ENCODE assay signal across 37 cellular contexts in genomic region chr14:71994416-71994815, GRCh38.
DNase-seq lines count a peak whose midpoint lies in the region; ATAC-seq, FAIRE-seq and TF ChIP-seq lines count a peak whose summit lies in the region.
"Had no signal": no experiment of that assay in that cellular context is flagged by ENCODE, and none has a peak within 500 bp of the region (broad histone marks: within the 10 kb centered on the region; RNA-seq: fewer than 3 reads in every experiment).

No MANE protein-coding gene starts in this region.

- in situ Hi-C loops in HepG2 (cut with HindIII; ENCODE audit: extremely low pct_ligation_motif_present, low pct_unique_long_range_greater_than_20kb), result no loop called here

- FAIRE-seq in HepG2 (lab: Jason Lieb, UNC), result no peak
- FAIRE-seq in GM12892 (lab: Jason Lieb, UNC), result peak; percentile 68
- FAIRE-seq: A204.1, A549, D721Med had no signal

- no peaks in the 10 kb centered on the region for H3K79me2 ChIP-seq in HepG2 (ENCODE audit: insufficient read depth, low read length)

- no peaks in the 10 kb centered on the region for H3K9me3 ChIP-seq in right cardiac atrium (ENCODE audit: control insufficient read depth, low read length)
- no peaks in the 10 kb centered on the region for H3K9me3 ChIP-seq in HepG2 (ENCODE audit: low read length)
- H3K9me3 ChIP-seq in right lobe of liver, result no peaks in the 10 kb centered on the region
- no peaks in the 10 kb centered on the region for H3K9me3 ChIP-seq in esophagus muscularis mucosa
- H3K9me3 ChIP-seq: A549, BE2C, BLaER1, Caco-2 had no signal

- WGBS in right cardiac atrium, result 80% methylated on average over 5 of the region's 5 CpGs
- WGBS in HepG2 (ENCODE audit: low lambda C conversion rate), result 30% methylated on average over 5 of the region's 5 CpGs
- WGBS in right lobe of liver (ENCODE audit: insufficient coverage, low coverage, low lambda C conversion rate, missing lambda C conversion rate), result 44% methylated on average over 5 of the region's 5 CpGs
- 78% methylated on average over 5 of the region's 5 CpGs for WGBS in esophagus muscularis mucosa

- intact Hi-C loops in right cardiac atrium (cut with DNase I) (no loop called here), Right ventricle myocardium inferior (cut with DNase I) (no loop called here), HepG2 (cut with micrococcal nuclease; ENCODE audit: unreplicated experiment) (no loop called here), right lobe of liver (cut with DNase I) (no loop called here), esophagus muscularis mucosa (cut with DNase I) (no loop called here)
- intact Hi-C loops in activated CD4-positive, alpha-beta memory T cell treated with anti-CD3 and anti-CD28 coated beads for 36 hours (cut with micrococcal nuclease), result no loop called here

- H3K27me3 ChIP-seq in right cardiac atrium (ENCODE audit: control insufficient read depth, insufficient read depth), result no peaks in the 10 kb centered on the region
- H3K27me3 ChIP-seq in HepG2 (ENCODE audit: control insufficient read depth in 1 of 2, insufficient read depth in 2 of 2, low read length in 2 of 2), result peaks cover 0 to 3% of the 10 kb centered on the region in 2 experiments; a peak in 2 of 5 replicates
- no peaks in the 10 kb centered on the region for H3K27me3 ChIP-seq in right lobe of liver
- H3K27me3 ChIP-seq in esophagus muscularis mucosa, result no peaks in the 10 kb centered on the region
- H3K27me3 ChIP-seq: BE2C; BLaER1; BLaER1 treated with 17β-estradiol and CSF1 and Interleukin-3, amounts not matched to agents 10 nM and 100 nM had no signal

- POLR2A ChIA-PET in HepG2 (lab: Yijun Ruan, JAX), result no interaction called here
- POLR2A ChIA-PET in activated CD4-positive, alpha-beta memory T cell treated with anti-CD3 and anti-CD28 coated beads for 36 hours (lab: Charles Lee), result no interaction called here

- peaks cover 3% of the 10 kb centered on the region for H3K27me3 Mint-ChIP-seq in activated CD4-positive, alpha-beta memory T cell treated with anti-CD3 and anti-CD28 coated beads for 36 hours

- no peak overlapping the region for H3K27ac Mint-ChIP-seq in activated CD4-positive, alpha-beta memory T cell treated with anti-CD3 and anti-CD28 coated beads for 36 hours
- H3K27ac Mint-ChIP-seq: B cell; CD14-positive monocyte; CD4-positive, alpha-beta memory T cell; CD4-positive, alpha-beta T cell; CD4-positive, CD25-positive, alpha-beta regulatory T cell; CD8-positive, alpha-beta memory T cell; CD8-positive, alpha-beta T cell had no signal

- no peaks in the 10 kb centered on the region for H3K4me1 Mint-ChIP-seq in activated CD4-positive, alpha-beta memory T cell treated with anti-CD3 and anti-CD28 coated beads for 36 hours (ENCODE audit: low read depth)
- H3K4me1 Mint-ChIP-seq: B cell; CD14-positive monocyte; CD4-positive, alpha-beta memory T cell; CD4-positive, CD25-positive, alpha-beta regulatory T cell; CD8-positive, alpha-beta memory T cell had no signal

- BruUV-seq in HepG2 (replicated peaks; lab: Mats Ljungman, UMichigan), result no TSS peak

- TF ChIP-seq EP300 in HepG2 (IDR thresholded peaks at IDR 0.05; ENCODE audit: low read depth in 2 of 2, low read length in 2 of 2) (no peak), HepG2 (CRISPR knock-in tag; IDR thresholded peaks at IDR 0.05; ENCODE audit: borderline replicate concordance) (no peak), esophagus muscularis mucosa (IDR thresholded peaks at IDR 0.05) (no peak)

- no peak for TF ChIP-seq POLR2A in HepG2 (IDR thresholded peaks at IDR 0.05; ENCODE audit: insufficient read depth in 1 of 2, low read depth in 2 of 2, low read length in 2 of 2)
- no peak for TF ChIP-seq POLR2A in right lobe of liver (IDR thresholded peaks at IDR 0.05)
- TF ChIP-seq POLR2A in GM12892 (IDR thresholded peaks at IDR 0.05; ENCODE audit: low read depth, low read length), result no peak
- TF ChIP-seq POLR2A in esophagus muscularis mucosa (IDR thresholded peaks at IDR 0.05; ENCODE audit: low read depth), result no peak

- H3K4me3 Mint-ChIP-seq in activated CD4-positive, alpha-beta memory T cell treated with anti-CD3 and anti-CD28 coated beads for 36 hours, result no peak overlapping the region
- H3K4me3 Mint-ChIP-seq: B cell; CD14-positive monocyte; CD4-positive, alpha-beta memory T cell; CD4-positive, alpha-beta T cell; CD4-positive, CD25-positive, alpha-beta regulatory T cell; CD8-positive, alpha-beta memory T cell; CD8-positive, alpha-beta T cell had no signal

- H3K9me3 Mint-ChIP-seq in activated CD4-positive, alpha-beta memory T cell treated with anti-CD3 and anti-CD28 coated beads for 36 hours, result no peaks in the 10 kb centered on the region
- H3K9me3 Mint-ChIP-seq: CD4-positive, alpha-beta T cell; CD8-positive, alpha-beta T cell had no signal

- H3K4me1 ChIP-seq in right cardiac atrium (ENCODE audit: control insufficient read depth, insufficient read depth, low read length) (peaks cover 2% of the 10 kb centered on the region), HepG2 (ENCODE audit: insufficient read depth, low read length) (no peaks in the 10 kb centered on the region), right lobe of liver (no peaks in the 10 kb centered on the region), esophagus muscularis mucosa (no peaks in the 10 kb centered on the region)
- H3K4me1 ChIP-seq: A549, BE2C, BLaER1, Caco-2 had no signal

- TF ChIP-seq RAD21 in HepG2 (CRISPR knock-in tag; IDR thresholded peaks at IDR 0.05), result no peak

- no peaks in the 10 kb centered on the region for H3K36me3 ChIP-seq in HepG2 (replicated peaks in 1 of 2; ENCODE audit: control insufficient read depth in 1 of 2, insufficient read depth in 2 of 2, low read length in 2 of 2)
- H3K36me3 ChIP-seq in right lobe of liver, result no peaks in the 10 kb centered on the region
- H3K36me3 ChIP-seq in esophagus muscularis mucosa, result no peaks in the 10 kb centered on the region
- H3K36me3 ChIP-seq: BE2C; BLaER1; BLaER1 treated with 17β-estradiol and CSF1 and Interleukin-3, amounts not matched to agents 10 nM and 100 nM had no signal

- DNase-seq in right cardiac atrium (no peak), Right ventricle myocardium inferior (ENCODE audit: missing footprints) (no peak), HepG2 (ENCODE audit: low spot score) (no peak), right lobe of liver (no peak), GM12892 (ENCODE audit: insufficient read length) (no peak), esophagus muscularis mucosa (ENCODE audit: extremely low spot score) (peak; percentile 60), NCI-H146 treated with DMSO at 0.1 percent for 48 hours (lab: John Stamatoyannopoulos, UW; ENCODE audit: unreplicated experiment) (no peak)
- no peak for DNase-seq in activated CD4-positive, alpha-beta memory T cell treated with anti-CD3 and anti-CD28 coated beads for 36 hours
- DNase-seq: 8988T; ACHN; AML-193; BE2C; C1 segment of cervical spinal cord; Caco-2; Calu3; CD4-positive, alpha-beta memory T cell; CD4-positive, alpha-beta T cell; CD4-positive, CD25-positive, alpha-beta regulatory T cell; CD8-positive, alpha-beta memory T cell; CD8-positive, alpha-beta T cell; COR-L47; DMS 273 treated with DMSO at 0.1 percent for 48 hours; DMS153; DMS53; DMS79; DMS79 treated with DMSO at 0.1 percent for 48 hours; DND-41; EL had no signal

- no peak overlapping the region for H3K9ac ChIP-seq in HepG2 (ENCODE audit: insufficient read depth, low read depth, low read length)
- H3K9ac ChIP-seq: BLaER1; BLaER1 treated with 17β-estradiol and CSF1 and Interleukin-3, amounts not matched to agents 10 nM and 100 nM had no signal

- no peak overlapping the region for H3K4me2 ChIP-seq in HepG2 (ENCODE audit: low read depth, low read length)
- H3K4me2 ChIP-seq: A549; BLaER1; BLaER1 treated with 17β-estradiol and CSF1 and Interleukin-3, amounts not matched to agents 10 nM and 100 nM had no signal

- H3K36me3 Mint-ChIP-seq in activated CD4-positive, alpha-beta memory T cell treated with anti-CD3 and anti-CD28 coated beads for 36 hours, result no peaks in the 10 kb centered on the region
- H3K36me3 Mint-ChIP-seq: CD14-positive monocyte; CD4-positive, alpha-beta memory T cell; CD4-positive, CD25-positive, alpha-beta regulatory T cell; CD8-positive, alpha-beta memory T cell; CD8-positive, alpha-beta T cell had no signal

- H2AFZ ChIP-seq in HepG2 (ENCODE audit: low read length), result no peak overlapping the region

- CTCF ChIA-PET in HepG2 (lab: Yijun Ruan, JAX; ENCODE audit: low intra/inter-chr PET ratio, low total read pairs), result no interaction called here
- CTCF ChIA-PET in activated CD4-positive, alpha-beta memory T cell treated with anti-CD3 and anti-CD28 coated beads for 36 hours (lab: Charles Lee), result no interaction called here

- H4K20me1 ChIP-seq in HepG2 (ENCODE audit: insufficient read depth, low read length), result no peaks in the 10 kb centered on the region
- H4K20me1 ChIP-seq: BLaER1; BLaER1 treated with 17β-estradiol and CSF1 and Interleukin-3, amounts not matched to agents 10 nM and 100 nM had no signal

- TF ChIP-seq CTCF in HepG2 (CRISPR knock-in tag; IDR thresholded peaks at IDR 0.05) (no peak), right lobe of liver (IDR thresholded peaks at IDR 0.05) (no peak), esophagus muscularis mucosa (IDR thresholded peaks at IDR 0.05) (no peak)

- H3K27ac ChIP-seq in right cardiac atrium (ENCODE audit: low read length) (peak overlapping the region; percentile 25), HepG2 (ENCODE audit: extremely low read length, insufficient read depth, low read length) (no peak overlapping the region), right lobe of liver (no peak overlapping the region), esophagus muscularis mucosa (replicated peaks in 1 of 4) (no peak overlapping the region)
- H3K27ac ChIP-seq: 22Rv1; A549; BLaER1; BLaER1 treated with 17β-estradiol and CSF1 and Interleukin-3, amounts not matched to agents 10 nM and 100 nM; C4-2B had no signal

- ATAC-seq in right cardiac atrium (no peak), Right ventricle myocardium inferior (no peak), HepG2 (no peak), right lobe of liver (no peak)
- ATAC-seq: A549; CD8-positive, alpha-beta T cell had no signal

- H3K4me3 ChIP-seq in right cardiac atrium (ENCODE audit: low read length), result no peak overlapping the region
- no peak overlapping the region for H3K4me3 ChIP-seq in HepG2 (replicated peaks in 1 of 3; ENCODE audit: insufficient read depth in 1 of 3, low read depth in 2 of 3, low read length in 3 of 3)
- no peak overlapping the region for H3K4me3 ChIP-seq in right lobe of liver
- H3K4me3 ChIP-seq in esophagus muscularis mucosa, result no peak overlapping the region
- H3K4me3 ChIP-seq: A549; BLaER1; BLaER1 treated with 17β-estradiol and CSF1 and Interleukin-3, amounts not matched to agents 10 nM and 100 nM had no signal

TF ChIP-seq in HepG2, 621 proteins besides CTCF, POLR2A, EP300 and RAD21:
- TF ChIP-seq ATF7 (IDR thresholded peaks at IDR 0.05), result peak; percentile 73
- TF ChIP-seq ATF7 (CRISPR knock-in tag; IDR thresholded peaks at IDR 0.05), result no peak
- no peak for TF ChIP-seq TBX3 (IDR thresholded peaks at IDR 0.05; ENCODE audit: borderline replicate concordance)
